Comparison of ENCODE assay signal across 8 cellular contexts in genomic region chr19:3375221-3376088, GRCh38. TPM values are rescaled to one million over a fixed set of nuclear protein-coding genes. Genes with fewer than 3 reads are reported as not detected.
DNase-seq lines count a peak whose midpoint lies in the region; ATAC-seq and TF ChIP-seq lines count a peak whose summit lies in the region.

No MANE protein-coding gene starts in this region.

- POLR2A ChIA-PET in HEK293 (lab: Yijun Ruan, JAX): interaction anchor here (0.6 to 1.7 kb wide), 2 partner anchors 10 to 99 kb away, joined by 3 to 4 read pairs; no protein-coding TSS in a partner anchor

- no peak overlapping the region for H3K4me3 ChIP-seq in HEK293 (ENCODE audit: low read depth, low read length)
- peak overlapping the region in 1 of 2 donors; percentile 13 for H3K4me3 ChIP-seq in left lung
- H3K4me3 ChIP-seq in spleen: peak overlapping the region in 1 of 8 donors; percentile 13

- H3K4me1 ChIP-seq in HEK293 (ENCODE audit: control insufficient read depth, insufficient read depth, low read length): no peaks in the 10 kb centered on the region
- peaks cover 3 to 71% of the 10 kb centered on the region in 2 donors for H3K4me1 ChIP-seq in left lung
- H3K4me1 ChIP-seq in spleen: peaks cover 6 to 100% (median 68%) of the 10 kb centered on the region in 6 donors

- peaks cover 0 to 3% of the 10 kb centered on the region in 2 experiments; a peak in 2 of 3 replicates for H3K36me3 ChIP-seq in HEK293 (ENCODE audit: control insufficient read depth in 2 of 2, insufficient read depth in 1 of 2, low read length in 2 of 2)
- no peaks in the 10 kb centered on the region for H3K36me3 ChIP-seq in left lung
- peaks cover 0 to 14% (median 0%) of the 10 kb centered on the region in 6 donors for H3K36me3 ChIP-seq in spleen

- WGBS in spleen, 5 donors: 58 to 78% (median 65%) methylated on average over 14 to 32 of the region's 32 CpGs

- TF ChIP-seq POLR2A in spleen (IDR thresholded peaks at IDR 0.05): no peak

- H3K27me3 ChIP-seq in left lung (no peaks in the 10 kb centered on the region), spleen (replicated peaks in 1 of 7) (no peaks in the 10 kb centered on the region)

- H3K9me3 ChIP-seq in HEK293 (ENCODE audit: control insufficient read depth, insufficient read depth, low read depth, low read length): no peaks in the 10 kb centered on the region
- no peaks in the 10 kb centered on the region for H3K9me3 ChIP-seq in left lung
- no peaks in the 10 kb centered on the region for H3K9me3 ChIP-seq in spleen

- CTCF ChIA-PET in HEK293 (lab: Yijun Ruan, JAX): interaction anchor here (1.5 kb wide), 1 partner anchor 54 kb away, joined by 5 read pairs; no protein-coding TSS in a partner anchor

- ATAC-seq in left lung (peak; percentile 51), HG03521 (IDR thresholded peaks at IDR 0.05; ENCODE audit: unreplicated experiment) (no peak), GM19324 (IDR thresholded peaks at IDR 0.05; ENCODE audit: low FRiP score, unreplicated experiment) (no peak)

- TF ChIP-seq CTCF in HEK293 (tag by site-specific recombination; IDR thresholded peaks at IDR 0.05) (no peak), left lung (IDR thresholded peaks at IDR 0.05) (no peak), spleen (IDR thresholded peaks at IDR 0.05 in 8 of 11, conservative IDR thresholded peaks at IDR 0.05 in 3 of 11) (no peak)

- H3K27ac ChIP-seq in HEK293 (ENCODE audit: extremely low read depth, low read depth, low read length): no peak overlapping the region
- peak overlapping the region; percentile 73 to 76 for H3K27ac ChIP-seq in left lung
- peak overlapping the region; percentile 10 to 86 (median 81) for H3K27ac ChIP-seq in spleen

- DNase-seq in dermis blood vessel endothelial cell (peak; percentile 87), left lung (no peak), spleen (peak; percentile 90), COLO829 (ENCODE audit: low spot score) (no peak), GM19240 (ENCODE audit: insufficient read length, low spot score) (no peak)

- intact Hi-C loops in left lung (cut with DNase I): no loop called here
- intact Hi-C loops in spleen (cut with DNase I; ENCODE audit: low total_unique reads): no loop called here

TF ChIP-seq in HEK293, 187 proteins besides CTCF, POLR2A, EP300 and RAD21:
- TF ChIP-seq ZNF354C (tag by site-specific recombination; IDR thresholded peaks at IDR 0.05; ENCODE audit: borderline replicate concordance, low read depth): no peak
- TF ChIP-seq ZNF202 (tag by site-specific recombination; IDR thresholded peaks at IDR 0.05; ENCODE audit: borderline replicate concordance): no peak
- no peak for TF ChIP-seq ZFP3 (tag by site-specific recombination; IDR thresholded peaks at IDR 0.05; ENCODE audit: low read depth)
- TF ChIP-seq ZNF223 (tag by site-specific recombination; IDR thresholded peaks at IDR 0.05): no peak
- no peak for TF ChIP-seq HOXC10 (CRISPR knock-in tag; IDR thresholded peaks at IDR 0.05)
- TF ChIP-seq ZNF214 (tag by site-specific recombination; IDR thresholded peaks at IDR 0.05; ENCODE audit: borderline replicate concordance): no peak
- no peak for TF ChIP-seq ZNF426 (tag by site-specific recombination; IDR thresholded peaks at IDR 0.05)
- TF ChIP-seq ZFHX2 (tag by site-specific recombination; conservative IDR thresholded peaks at IDR 0.05): 0 out of 2 replicates have a peak, but pooled peaks have one; percentile 6
- TF ChIP-seq ZNF792 (tag by site-specific recombination; IDR thresholded peaks at IDR 0.05): no peak
- TF ChIP-seq ZBTB10 (tag by site-specific recombination; IDR thresholded peaks at IDR 0.05): peak; percentile 21; the same call in 1 of the 2 replicates
- TF ChIP-seq YY2 (tag by site-specific recombination; IDR thresholded peaks at IDR 0.05): no peak
TF ChIP-seq in HEK293: peak in this region for 2.

RNA-seq across cellular contexts. Expression of gene NFIC, which starts 9.1 kb away (rescaled TPM):
- 33.0 and 59.0 TPM in 2 replicates for total RNA-seq in dermis blood vessel endothelial cell
- 100 to 1,000 TPM; 138 to 163 TPM for total RNA-seq in left lung
- total RNA-seq in spleen: 100 to 1,000 TPM in 2 of 7 donors, 10 to 100 TPM in 5; 65.4 to 125 (median 77.1) TPM
- polyA plus RNA-seq in spleen: 10 to 100 TPM in 1 of 3 donors, 1 to 10 TPM in 2; 4.1 to 23.4 (median 4.2) TPM

Comparison
In these comparisons a context has a peak if more than half of its experiments do, and no peak if none do; other contexts are left out.
1. DNase-seq: peak in dermis blood vessel endothelial cell (single experiment) and spleen (single experiment); none in left lung (0 of 2), COLO829 (single experiment) and GM19240 (single experiment).